17 cellular contexts compared by ENCODE assay signal in genomic region chr4:11741190-11741652, GRCh38.
A peak's percentile ranks its signal among the peaks of the same experiment; 100 is the strongest.
DNase-seq lines count a peak whose midpoint lies in the region; ATAC-seq and TF ChIP-seq lines count a peak whose summit lies in the region.
"Had no signal": no experiment of that assay in that cellular context is flagged by ENCODE, and none has a peak within 500 bp of the region (broad histone marks: within the 10 kb centered on the region; RNA-seq: fewer than 3 reads in every experiment).

No MANE protein-coding gene starts in this region.

- TF ChIP-seq POLR2A in HCT116 (IDR thresholded peaks at IDR 0.05; ENCODE audit: borderline replicate concordance, extremely low read depth, insufficient read depth, insufficient read length), result no peak

- H2AK5ac ChIP-seq in trophoblast cell (ENCODE audit: low read length), result no peak overlapping the region

- DNase-seq in HCT116 (ENCODE audit: low read depth, low spot score), result no peak
- DNase-seq in amniotic stem cell (lab: John Stamatoyannopoulos, UW), result peak; percentile 7
- DNase-seq in fibroblast of the aortic adventitia (ENCODE audit: low read depth), result peak; percentile 76
- DNase-seq in trophoblast cell, result peak; percentile 3 to 72
- no peak for DNase-seq in effector memory CD4-positive, alpha-beta T cell
- no peak for DNase-seq in AG20443 (ENCODE audit: low spot score)
- DNase-seq: activated CD4-positive, CD25-positive, alpha-beta regulatory T cell; anterior cingulate cortex; Caco-2; colonic mucosa; MV-4-11; NCI-H1930; sigmoid colon; stimulated activated CD4-positive, alpha-beta T cell treated with anti-CD3 and anti-CD28 coated beads, Interleukin-2, amount 100 ng/mL, for 24 hours; T-helper 17 cell had no signal

- peaks cover 2% of the 10 kb centered on the region for H3K79me1 ChIP-seq in trophoblast cell (ENCODE audit: low read length)

- peak; percentile 61 for ATAC-seq in HCT116
- no peak for ATAC-seq in GM21529 (IDR thresholded peaks at IDR 0.05; ENCODE audit: unreplicated experiment)
- ATAC-seq in HG03439 (IDR thresholded peaks at IDR 0.05; ENCODE audit: unreplicated experiment), result no peak
- ATAC-seq: T-helper 17 cell had no signal

- H3K27ac ChIP-seq in HCT116 (ENCODE audit: low read depth, low read length) (peak overlapping the region; percentile 65), trophoblast cell (ENCODE audit: low read depth, low read length) (no peak overlapping the region)
- H3K27ac ChIP-seq in effector memory CD4-positive, alpha-beta T cell (ENCODE audit: insufficient read depth, low read length, poor library complexity, severe bottlenecking), result no peak overlapping the region
- H3K27ac ChIP-seq: colonic mucosa, sigmoid colon had no signal

- H4K12ac ChIP-seq in trophoblast cell (ENCODE audit: low read depth, low read length), result no peak overlapping the region

- RAD21 ChIA-PET in HCT116 (lab: Charles Lee; ENCODE audit: low non-redundant PET in 1 of 2, low total read pairs in 2 of 2, uncharacterized antibody in 2 of 2, unreplicated experiment in 2 of 2), result no interaction called here

- H2BK12ac ChIP-seq in trophoblast cell (ENCODE audit: low read length), result peak overlapping the region; percentile 79

- no peak overlapping the region for H2BK120ac ChIP-seq in trophoblast cell (ENCODE audit: insufficient read depth, low read length, poor library complexity)

- no peaks in the 10 kb centered on the region for H3K9me2 ChIP-seq in HCT116 (ENCODE audit: insufficient read depth)

- H3K4me2 ChIP-seq in HCT116 (ENCODE audit: low read length) (peak overlapping the region; percentile 55), trophoblast cell (ENCODE audit: low read length) (no peak overlapping the region)

- no peak overlapping the region for H4K91ac ChIP-seq in trophoblast cell (ENCODE audit: low read depth, low read length)

- H3K14ac ChIP-seq in trophoblast cell (ENCODE audit: low read length), result no peak overlapping the region

- WGBS in trophoblast cell (ENCODE audit: extremely low coverage, insufficient coverage, insufficient read length), result no CpG with 5 or more reads among the region's 1 CpG

- peak; percentile 14; the same call in 1 of the 2 replicates for TF ChIP-seq RAD21 in HCT116 (IDR thresholded peaks at IDR 0.05; ENCODE audit: low read depth)

- BruUV-seq in HCT116 (replicated peaks; lab: Mats Ljungman, UMichigan), result no TSS peak

- no peaks in the 10 kb centered on the region for H3K36me3 ChIP-seq in HCT116 (ENCODE audit: control insufficient read depth in 1 of 2, insufficient read depth in 2 of 2, low read length in 2 of 2)
- H3K36me3 ChIP-seq in trophoblast cell (ENCODE audit: control insufficient read depth in 1 of 2, insufficient read depth in 2 of 2, low read length in 2 of 2), result no peaks in the 10 kb centered on the region
- no peaks in the 10 kb centered on the region for H3K36me3 ChIP-seq in effector memory CD4-positive, alpha-beta T cell (ENCODE audit: control insufficient read depth, insufficient read depth, low read length)
- H3K36me3 ChIP-seq: colonic mucosa, sigmoid colon had no signal

- H3K79me2 ChIP-seq in HCT116 (ENCODE audit: insufficient read depth, low read length), result no peaks in the 10 kb centered on the region
- H3K79me2 ChIP-seq in trophoblast cell (ENCODE audit: control insufficient read depth, insufficient read depth, low read length, poor library complexity), result no peaks in the 10 kb centered on the region

- H3K9me3 ChIP-seq in HCT116 (ENCODE audit: control insufficient read depth in 1 of 2, insufficient read depth in 1 of 2, low read depth in 1 of 2, low read length in 2 of 2) (no peaks in the 10 kb centered on the region), trophoblast cell (ENCODE audit: insufficient read depth, low read depth, low read length) (no peaks in the 10 kb centered on the region)
- H3K9me3 ChIP-seq in effector memory CD4-positive, alpha-beta T cell (ENCODE audit: control insufficient read depth, low read length), result no peaks in the 10 kb centered on the region
- H3K9me3 ChIP-seq: Caco-2, colonic mucosa, sigmoid colon had no signal

- H3K9ac ChIP-seq in HCT116 (ENCODE audit: low read length) (peak overlapping the region; percentile 32), trophoblast cell (ENCODE audit: low read length) (no peak overlapping the region)

- no peak overlapping the region for H4K8ac ChIP-seq in trophoblast cell (ENCODE audit: low read depth, low read length)

- H3K4me3 ChIP-seq in HCT116 (replicated peaks in 1 of 2; ENCODE audit: low read depth in 1 of 2, low read length in 2 of 2) (no peak overlapping the region), fibroblast of the aortic adventitia (ENCODE audit: low read depth, low read length) (no peak overlapping the region), trophoblast cell (ENCODE audit: low read depth, low read length) (no peak overlapping the region)
- H3K4me3 ChIP-seq in effector memory CD4-positive, alpha-beta T cell (ENCODE audit: insufficient read depth, low read depth, low read length, poor library complexity, severe bottlenecking), result no peak overlapping the region
- H3K4me3 ChIP-seq: colonic mucosa, sigmoid colon had no signal

- no peaks in the 10 kb centered on the region for H3K27me3 ChIP-seq in HCT116 (ENCODE audit: insufficient read depth, low read length)
- no peaks in the 10 kb centered on the region for H3K27me3 ChIP-seq in trophoblast cell (ENCODE audit: insufficient read depth, low read length)
- H3K27me3 ChIP-seq in effector memory CD4-positive, alpha-beta T cell (replicated peaks; ENCODE audit: control insufficient read depth, insufficient read depth, low read length, poor library complexity, severe bottlenecking), result no peaks in the 10 kb centered on the region
- H3K27me3 ChIP-seq: colonic mucosa, sigmoid colon had no signal

- no peak for TF ChIP-seq CTCF in HCT116 (IDR thresholded peaks at IDR 0.05 in 2 of 3, conservative IDR thresholded peaks at IDR 0.05 in 1 of 3; ENCODE audit: borderline replicate concordance in 1 of 3, insufficient read depth in 1 of 3, low read depth in 2 of 3, low read length in 2 of 3)
- TF ChIP-seq CTCF in fibroblast of the aortic adventitia (IDR thresholded peaks at IDR 0.05; ENCODE audit: insufficient read depth, low read length), result no peak

- CTCF ChIA-PET in HCT116 (lab: Charles Lee), result interaction anchor here (1.9 kb wide), 1 partner anchor 892 kb away, joined by 4 read pairs; no protein-coding TSS in a partner anchor

- H2AFZ ChIP-seq in HCT116 (ENCODE audit: low read depth, low read length, poor library complexity, severe bottlenecking) (peak overlapping the region; percentile 60), trophoblast cell (ENCODE audit: insufficient read depth, low read length, poor library complexity) (no peak overlapping the region)

- H3K18ac ChIP-seq in trophoblast cell (ENCODE audit: low read length), result no peak overlapping the region

- H3K4ac ChIP-seq in trophoblast cell (ENCODE audit: low read depth, low read length), result no peak overlapping the region

- no peak overlapping the region for H2BK5ac ChIP-seq in trophoblast cell (ENCODE audit: low read depth, low read length, poor library complexity)

- POLR2A ChIA-PET in HCT116 (lab: Charles Lee), result no interaction called here

- H3K23ac ChIP-seq in trophoblast cell (ENCODE audit: low read length), result no peak overlapping the region

- H4K20me1 ChIP-seq in HCT116 (ENCODE audit: insufficient read depth), result no peaks in the 10 kb centered on the region

- intact Hi-C loops in HCT116 (cut with micrococcal nuclease), result loop anchor here (5.0 kb wide), 1 partner anchor 1624 kb away; the partner anchor contains the start of gene WDR1

- peaks cover 33 to 40% of the 10 kb centered on the region in 2 experiments for H3K4me1 ChIP-seq in HCT116 (ENCODE audit: control insufficient read depth in 1 of 2, insufficient read depth in 2 of 2, low read length in 2 of 2)
- H3K4me1 ChIP-seq in trophoblast cell (ENCODE audit: control insufficient read depth in 1 of 2, insufficient read depth in 2 of 2, low read length in 2 of 2), result peaks cover 2 to 4% of the 10 kb centered on the region in 2 experiments
- no peaks in the 10 kb centered on the region for H3K4me1 ChIP-seq in effector memory CD4-positive, alpha-beta T cell (ENCODE audit: control insufficient read depth, insufficient read depth, low read length, poor library complexity, severe bottlenecking)
- H3K4me1 ChIP-seq: Caco-2, colonic mucosa, sigmoid colon had no signal

TF ChIP-seq in HCT116, 20 proteins besides CTCF, POLR2A, EP300 and RAD21 (continues in another document):
- TF ChIP-seq CEBPB (IDR thresholded peaks at IDR 0.05; ENCODE audit: low read depth) (peak; percentile 35; the same call in 1 of the 2 replicates), ATF3 (IDR thresholded peaks at IDR 0.05) (no peak), POLR2AphosphoS5 (IDR thresholded peaks at IDR 0.05; ENCODE audit: low read depth, low read length) (no peak), REST (IDR thresholded peaks at IDR 0.05; ENCODE audit: low read depth) (no peak), FOSL1 (IDR thresholded peaks at IDR 0.05; ENCODE audit: low read depth) (peak; percentile 69; the same call in 1 of the 2 replicates), JUND (IDR thresholded peaks at IDR 0.05) (peak; percentile 63)

Comparison
In these comparisons a context has a peak if more than half of its experiments do, and no peak if none do; other contexts are left out.
1. DNase-seq: peak in amniotic stem cell (single experiment), fibroblast of the aortic adventitia (single experiment) and trophoblast cell (2 of 2); none in HCT116 (single experiment), effector memory CD4-positive, alpha-beta T cell (0 of 3) and AG20443 (single experiment).